22 cellular contexts compared by ENCODE assay signal in the genomic region with DNA sequence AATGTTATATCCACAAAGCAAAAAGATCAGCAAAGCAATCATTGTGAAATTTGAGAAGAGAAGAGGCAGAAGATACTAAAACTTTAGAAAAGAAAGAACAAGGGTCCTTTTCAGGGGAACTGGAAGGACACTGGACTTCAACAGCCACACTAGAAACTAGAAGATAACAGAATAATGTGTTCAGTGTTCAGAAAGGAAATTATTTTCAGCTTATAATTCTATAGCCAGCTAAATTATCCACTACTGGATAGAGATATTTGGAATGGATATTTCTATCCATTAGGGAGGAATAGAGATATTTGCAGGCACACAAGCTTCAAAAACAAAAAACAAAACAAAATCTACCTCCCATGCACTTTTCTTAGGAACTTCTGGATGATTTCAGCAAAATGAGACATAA. TPM values are rescaled to one million over a fixed set of nuclear protein-coding genes. Genes with fewer than 3 reads are reported as not detected.
DNase-seq lines count a peak whose midpoint lies in the region; ATAC-seq, FAIRE-seq and TF ChIP-seq lines count a peak whose summit lies in the region.
"Had no signal": no experiment of that assay in that cellular context is flagged by ENCODE, and none has a peak within 500 bp of the region (broad histone marks: within the 10 kb centered on the region; RNA-seq: fewer than 3 reads in every experiment).

No MANE protein-coding gene starts in this region.

- intact Hi-C loops in activated CD8-positive, alpha-beta T cell treated with anti-CD3 and anti-CD28 coated beads for 36 hours (cut with micrococcal nuclease), result no loop called here
- intact Hi-C loops in esophagus squamous epithelium (cut with DNase I), result no loop called here
- intact Hi-C loops in Caco-2 (cut with micrococcal nuclease; ENCODE audit: unreplicated experiment), result no loop called here

- no peaks in the 10 kb centered on the region for H4K20me1 ChIP-seq in MM.1S (ENCODE audit: insufficient read depth, low read length)

- no peak for ATAC-seq in activated CD8-positive, alpha-beta T cell treated with anti-CD3 and anti-CD28 coated beads for 36 hours
- no peak for ATAC-seq in activated CD8-positive, alpha-beta T cell treated with anti-CD3 and anti-CD28 coated beads, Interleukin-2, amount 10 ng/mL, durations not matched to agents 7 days and 5 days
- ATAC-seq in stimulated activated memory B cell treated with anti-CD40 and anti-IgM and Interleukin-4, amounts not matched to agents 10 μg/mL and 1 μg/mL and 100 μg/mL, for 72 hours, result no peak
- ATAC-seq: gastroesophageal sphincter; right cardiac atrium; stimulated activated naive B cell treated with anti-CD40 and anti-IgM and Interleukin-4, amounts not matched to agents 10 μg/mL and 1 μg/mL and 100 μg/mL, for 72 hours had no signal

- H3F3A ChIP-seq in MM.1S (ENCODE audit: insufficient read depth, low read length), result peaks cover 64% of the 10 kb centered on the region

- no peaks in the 10 kb centered on the region for H3K27me3 ChIP-seq in MM.1S (replicated peaks; ENCODE audit: insufficient read depth, low read length)
- no peaks in the 10 kb centered on the region for H3K27me3 ChIP-seq in esophagus squamous epithelium
- no peaks in the 10 kb centered on the region for H3K27me3 ChIP-seq in Caco-2 (replicated peaks; ENCODE audit: control insufficient read depth, insufficient read depth, low read length)
- H3K27me3 ChIP-seq: cardiac muscle cell, gastroesophageal sphincter, upper lobe of left lung had no signal

- peaks cover 46% of the 10 kb centered on the region for H3K36me3 Mint-ChIP-seq in activated CD8-positive, alpha-beta T cell treated with anti-CD3 and anti-CD28 coated beads for 36 hours (ENCODE audit: low read depth)
- peaks cover 55% of the 10 kb centered on the region for H3K36me3 Mint-ChIP-seq in activated CD8-positive, alpha-beta T cell treated with anti-CD3 and anti-CD28 coated beads, Interleukin-2, amount 10 ng/mL, durations not matched to agents 7 days and 5 days (ENCODE audit: low read depth)
- H3K36me3 Mint-ChIP-seq in stimulated activated memory B cell treated with anti-CD40 and anti-IgM and Interleukin-4, amounts not matched to agents 10 μg/mL and 1 μg/mL and 100 μg/mL, for 72 hours, result peaks cover 40% of the 10 kb centered on the region
- H3K36me3 Mint-ChIP-seq in Caco-2 (ENCODE audit: insufficient read depth, unreplicated experiment), result peaks cover 63% of the 10 kb centered on the region

- H2AFZ ChIP-seq in MM.1S (ENCODE audit: low read length), result no peak overlapping the region

- H3K27me3 Mint-ChIP-seq in activated CD8-positive, alpha-beta T cell treated with anti-CD3 and anti-CD28 coated beads for 36 hours, result no peaks in the 10 kb centered on the region
- no peaks in the 10 kb centered on the region for H3K27me3 Mint-ChIP-seq in activated CD8-positive, alpha-beta T cell treated with anti-CD3 and anti-CD28 coated beads, Interleukin-2, amount 10 ng/mL, durations not matched to agents 7 days and 5 days (ENCODE audit: low read depth)
- H3K27me3 Mint-ChIP-seq in stimulated activated memory B cell treated with anti-CD40 and anti-IgM and Interleukin-4, amounts not matched to agents 10 μg/mL and 1 μg/mL and 100 μg/mL, for 72 hours, result no peaks in the 10 kb centered on the region
- H3K27me3 Mint-ChIP-seq in Caco-2 (ENCODE audit: insufficient read depth, unreplicated experiment), result no peaks in the 10 kb centered on the region
- H3K27me3 Mint-ChIP-seq: stimulated activated naive B cell treated with anti-CD40 and anti-IgM and Interleukin-4, amounts not matched to agents 10 μg/mL and 1 μg/mL and 100 μg/mL, for 72 hours had no signal

- H3K4me1 ChIP-seq in MM.1S (ENCODE audit: low read length), result peaks cover 78% of the 10 kb centered on the region
- H3K4me1 ChIP-seq in esophagus squamous epithelium, result peaks cover 37 to 91% (median 68%) of the 10 kb centered on the region in 3 donors
- H3K4me1 ChIP-seq in Caco-2, result peaks cover 36% of the 10 kb centered on the region
- H3K4me1 ChIP-seq: HAP-1 had no signal

- H3K4me3 Mint-ChIP-seq in activated CD8-positive, alpha-beta T cell treated with anti-CD3 and anti-CD28 coated beads for 36 hours, result no peak overlapping the region
- H3K4me3 Mint-ChIP-seq in activated CD8-positive, alpha-beta T cell treated with anti-CD3 and anti-CD28 coated beads, Interleukin-2, amount 10 ng/mL, durations not matched to agents 7 days and 5 days, result no peak overlapping the region
- H3K4me3 Mint-ChIP-seq in stimulated activated memory B cell treated with anti-CD40 and anti-IgM and Interleukin-4, amounts not matched to agents 10 μg/mL and 1 μg/mL and 100 μg/mL, for 72 hours, result no peak overlapping the region
- no peak overlapping the region for H3K4me3 Mint-ChIP-seq in Caco-2 (ENCODE audit: unreplicated experiment)
- H3K4me3 Mint-ChIP-seq: mesothelial cell of epicardium had no signal

- POLR2A ChIA-PET in activated CD8-positive, alpha-beta T cell treated with anti-CD3 and anti-CD28 coated beads for 36 hours (lab: Charles Lee), result interaction anchor here (2.2 kb wide), 1 partner anchor 11 kb away, joined by 11 read pairs; no protein-coding TSS in a partner anchor
- POLR2A ChIA-PET in activated CD8-positive, alpha-beta T cell treated with anti-CD3 and anti-CD28 coated beads, Interleukin-2, amount 10 ng/mL, durations not matched to agents 7 days and 5 days (lab: Charles Lee), result interaction anchor here (0.9 kb wide), 1 partner anchor 13 kb away, joined by 3 read pairs; a partner anchor contains a TSS
- POLR2A ChIA-PET in Caco-2 (lab: Charles Lee), result no interaction called here

- H3K9me3 ChIP-seq in MM.1S (replicated peaks; ENCODE audit: insufficient read depth, low read length), result no peaks in the 10 kb centered on the region
- H3K9me3 ChIP-seq in esophagus squamous epithelium, result no peaks in the 10 kb centered on the region
- H3K9me3 ChIP-seq in Caco-2, result peaks cover 9% of the 10 kb centered on the region
- H3K9me3 ChIP-seq: gastroesophageal sphincter, HAP-1, upper lobe of left lung had no signal

- FAIRE-seq in H54 (lab: Jason Lieb, UNC), result no peak
- FAIRE-seq: A204.1 had no signal

- no TSS peak for BruUV-seq in Caco-2 (replicated peaks; lab: Mats Ljungman, UMichigan)

- no peaks in the 10 kb centered on the region for H3K9me2 ChIP-seq in MM.1S (replicated peaks; ENCODE audit: insufficient read depth, low read length)

- no peaks in the 10 kb centered on the region for H3K36me3 ChIP-seq in MM.1S (replicated peaks; ENCODE audit: insufficient read depth, low read length)
- peaks cover 0 to 27% (median 6%) of the 10 kb centered on the region in 3 donors for H3K36me3 ChIP-seq in esophagus squamous epithelium
- H3K36me3 ChIP-seq in Caco-2 (ENCODE audit: control insufficient read depth, insufficient read depth, low read length), result peaks cover 6% of the 10 kb centered on the region; the same call in 1 of the 2 replicates
- H3K36me3 ChIP-seq: cardiac muscle cell, HAP-1 had no signal

- CTCF ChIA-PET in activated CD8-positive, alpha-beta T cell treated with anti-CD3 and anti-CD28 coated beads for 36 hours (lab: Charles Lee), result interaction anchor here (1.3 kb wide), 1 partner anchor 10 kb away, joined by 4 read pairs; no protein-coding TSS in a partner anchor
- CTCF ChIA-PET in activated CD8-positive, alpha-beta T cell treated with anti-CD3 and anti-CD28 coated beads, Interleukin-2, amount 10 ng/mL, durations not matched to agents 7 days and 5 days (lab: Charles Lee), result interaction anchor here (2.6 kb wide), 1 partner anchor 11 kb away, joined by 12 read pairs; no protein-coding TSS in a partner anchor
- CTCF ChIA-PET in Caco-2 (lab: Charles Lee), result no interaction called here

- peaks cover 77% of the 10 kb centered on the region for H3K4me1 Mint-ChIP-seq in activated CD8-positive, alpha-beta T cell treated with anti-CD3 and anti-CD28 coated beads for 36 hours (ENCODE audit: low read depth)
- H3K4me1 Mint-ChIP-seq in activated CD8-positive, alpha-beta T cell treated with anti-CD3 and anti-CD28 coated beads, Interleukin-2, amount 10 ng/mL, durations not matched to agents 7 days and 5 days (ENCODE audit: low read depth), result peaks cover 68% of the 10 kb centered on the region
- H3K4me1 Mint-ChIP-seq in stimulated activated memory B cell treated with anti-CD40 and anti-IgM and Interleukin-4, amounts not matched to agents 10 μg/mL and 1 μg/mL and 100 μg/mL, for 72 hours, result peaks cover 77% of the 10 kb centered on the region
- H3K4me1 Mint-ChIP-seq in Caco-2 (ENCODE audit: low read depth, unreplicated experiment), result peaks cover 31% of the 10 kb centered on the region

- H3K27ac Mint-ChIP-seq in activated CD8-positive, alpha-beta T cell treated with anti-CD3 and anti-CD28 coated beads for 36 hours, result peak overlapping the region; percentile 85
- H3K27ac Mint-ChIP-seq in activated CD8-positive, alpha-beta T cell treated with anti-CD3 and anti-CD28 coated beads, Interleukin-2, amount 10 ng/mL, durations not matched to agents 7 days and 5 days, result no peak overlapping the region
- H3K27ac Mint-ChIP-seq in stimulated activated memory B cell treated with anti-CD40 and anti-IgM and Interleukin-4, amounts not matched to agents 10 μg/mL and 1 μg/mL and 100 μg/mL, for 72 hours, result peak overlapping the region; percentile 87
- H3K27ac Mint-ChIP-seq in Caco-2 (ENCODE audit: unreplicated experiment), result no peak overlapping the region
- H3K27ac Mint-ChIP-seq: mesothelial cell of epicardium had no signal

- H3K4me2 ChIP-seq in MM.1S (ENCODE audit: low read depth, low read length), result no peak overlapping the region

- no peak overlapping the region for H3K4me3 ChIP-seq in MM.1S (ENCODE audit: low read length)
- no peak overlapping the region for H3K4me3 ChIP-seq in esophagus squamous epithelium
- no peak overlapping the region for H3K4me3 ChIP-seq in Caco-2 (ENCODE audit: low read depth, low read length)
- H3K4me3 ChIP-seq: cardiac muscle cell, gastroesophageal sphincter, HAP-1, upper lobe of left lung had no signal

- peaks cover 10% of the 10 kb centered on the region for H3K9me3 Mint-ChIP-seq in activated CD8-positive, alpha-beta T cell treated with anti-CD3 and anti-CD28 coated beads for 36 hours
- H3K9me3 Mint-ChIP-seq in activated CD8-positive, alpha-beta T cell treated with anti-CD3 and anti-CD28 coated beads, Interleukin-2, amount 10 ng/mL, durations not matched to agents 7 days and 5 days (ENCODE audit: insufficient read depth), result peaks cover 9% of the 10 kb centered on the region
- H3K9me3 Mint-ChIP-seq in stimulated activated memory B cell treated with anti-CD40 and anti-IgM and Interleukin-4, amounts not matched to agents 10 μg/mL and 1 μg/mL and 100 μg/mL, for 72 hours, result peaks cover 4% of the 10 kb centered on the region
- H3K9me3 Mint-ChIP-seq in Caco-2 (ENCODE audit: unreplicated experiment), result peaks cover 12% of the 10 kb centered on the region

- no peak for TF ChIP-seq CTCF in activated CD8-positive, alpha-beta T cell treated with anti-CD3 and anti-CD28 coated beads for 36 hours (IDR thresholded peaks at IDR 0.05)
- no peak for TF ChIP-seq CTCF in MM.1S (IDR thresholded peaks at IDR 0.05; ENCODE audit: low read length)
- TF ChIP-seq CTCF in esophagus squamous epithelium (IDR thresholded peaks at IDR 0.05), result no peak
- no peak for TF ChIP-seq CTCF in Caco-2 (IDR thresholded peaks at IDR 0.05; ENCODE audit: insufficient read depth in 1 of 2, low read depth in 1 of 2, low read length in 1 of 2, severe bottlenecking in 1 of 2, unreplicated experiment in 1 of 2)

- DNase-seq in activated CD8-positive, alpha-beta T cell treated with anti-CD3 and anti-CD28 coated beads for 36 hours, result no peak
- no peak for DNase-seq in activated CD8-positive, alpha-beta T cell treated with anti-CD3 and anti-CD28 coated beads, Interleukin-2, amount 10 ng/mL, durations not matched to agents 7 days and 5 days
- DNase-seq in MM.1S, result no peak
- no peak for DNase-seq in esophagus squamous epithelium (lab: John Stamatoyannopoulos, UW)
- no peak for DNase-seq in RKO (ENCODE audit: low spot score)
- no peak for DNase-seq in Caco-2
- no peak for DNase-seq in H54 (ENCODE audit: insufficient read length, low spot score)
- DNase-seq: DMS79; NCI-H1417; NCI-H2171 treated with DMSO at 0.1 percent for 48 hours; nucleus accumbens; right cardiac atrium; SHP77; stimulated activated naive B cell treated with anti-CD40 and anti-IgM and Interleukin-4, amounts not matched to agents 10 μg/mL and 1 μg/mL and 100 μg/mL, for 72 hours; upper lobe of left lung had no signal

- H3K27ac ChIP-seq in MM.1S (ENCODE audit: low read length), result peak overlapping the region; percentile 86; the same call in 1 of the 2 replicates
- peak overlapping the region in 3 of 4 donors; percentile 9 to 76 (median 74) for H3K27ac ChIP-seq in esophagus squamous epithelium
- H3K27ac ChIP-seq: C4-2B, cardiac muscle cell had no signal

- TF ChIP-seq POLR2A in esophagus squamous epithelium (IDR thresholded peaks at IDR 0.05), result no peak
- no peak for TF ChIP-seq POLR2A in H54 (IDR thresholded peaks at IDR 0.05; ENCODE audit: low read depth, low read length)

- no peak overlapping the region for H3K9ac ChIP-seq in MM.1S (ENCODE audit: low read length)

- peaks cover 91% of the 10 kb centered on the region for H3K79me2 ChIP-seq in MM.1S (ENCODE audit: low read length)

RNA-seq across cellular contexts. Expression of a gene that starts 12.8 kb away (rescaled TPM):
- total RNA-seq in activated CD8-positive, alpha-beta T cell treated with anti-CD3 and anti-CD28 coated beads for 36 hours, result 100 to 1,000 TPM; 226 to 238 TPM
- 100 to 1,000 TPM; 249 to 277 TPM for total RNA-seq in activated CD8-positive, alpha-beta T cell treated with anti-CD3 and anti-CD28 coated beads, Interleukin-2, amount 10 ng/mL, durations not matched to agents 7 days and 5 days
- 100 to 1,000 TPM; 131 to 243 (median 163) TPM for total RNA-seq in esophagus squamous epithelium
- total RNA-seq in Caco-2 (2022), result 316 and 327 TPM in 2 replicates

Comparison
In these comparisons a context has a peak if more than half of its experiments do, and no peak if none do; other contexts are left out.
1. H3K27ac Mint-ChIP-seq: peak in activated CD8-positive, alpha-beta T cell treated with anti-CD3 and anti-CD28 coated beads for 36 hours (single experiment) and stimulated activated memory B cell treated with anti-CD40 and anti-IgM and Interleukin-4, amounts not matched to agents 10 μg/mL and 1 μg/mL and 100 μg/mL, for 72 hours (single experiment); none in activated CD8-positive, alpha-beta T cell treated with anti-CD3 and anti-CD28 coated beads, Interleukin-2, amount 10 ng/mL, durations not matched to agents 7 days and 5 days (single experiment) and Caco-2 (single experiment).